Comparison of ENCODE assay signal across 32 cellular contexts in the genomic region with DNA sequence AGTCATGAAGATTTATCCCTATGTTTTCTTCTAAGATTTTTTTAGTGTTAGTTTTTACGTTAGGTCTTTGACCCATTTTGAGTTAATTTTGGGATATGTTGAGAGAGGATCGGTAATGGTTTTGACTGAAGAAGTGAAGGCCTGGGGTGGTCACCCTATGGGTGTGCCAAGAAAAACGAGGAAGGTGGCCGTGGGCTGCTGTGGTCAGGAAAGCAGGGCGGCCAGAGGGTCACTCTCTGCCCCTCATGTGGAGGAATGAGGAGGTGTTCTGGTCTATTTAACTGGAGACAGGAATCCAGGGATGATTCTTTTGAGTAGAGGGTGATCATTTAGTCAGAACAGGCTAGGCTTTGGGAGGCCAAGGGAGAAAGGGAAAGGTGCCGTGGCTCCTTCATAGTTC. TPM values are rescaled to one million over a fixed set of nuclear protein-coding genes. Genes with fewer than 3 reads are reported as not detected.
"Had no signal": no experiment of that assay in that cellular context is flagged by ENCODE, and none has a peak within 500 bp of the region (broad histone marks: within the 10 kb centered on the region; RNA-seq: fewer than 3 reads in every experiment).

No MANE protein-coding gene starts in this region.

- H3K36me3 ChIP-seq: adrenal gland, gastroesophageal sphincter, right lobe of liver, suprapubic skin, tibial artery had no signal

- DNase-seq: activated CD4-positive, alpha-beta memory T cell treated with anti-CD3 and anti-CD28 coated beads for 36 hours; activated CD4-positive, alpha-beta T cell treated with anti-CD3 and anti-CD28 coated beads, Interleukin-2, amount 10 ng/mL, durations not matched to agents 24 days and 14 days; activated CD4-positive, CD25-positive, alpha-beta regulatory T cell treated with anti-CD3 and anti-CD28 coated beads, Interleukin-2, amount 50 U/mL, for 72 hours; activated CD8-positive, alpha-beta memory T cell treated with anti-CD3 and anti-CD28 coated beads, Interleukin-2, amount 50 U/mL, for 4 hours; activated naive CD4-positive, alpha-beta T cell; activated T-cell treated with anti-CD3 and anti-CD28 coated beads, Interleukin-2, amount 50 U/mL, for 1 hour; body of pancreas; cerebellar nuclear complex; cortex of kidney; effector memory CD8-positive, alpha-beta T cell; left cardiac atrium; mammary epithelial cell; naive thymus-derived CD4-positive, alpha-beta T cell; stimulated activated CD4-positive, alpha-beta T cell treated with anti-CD3 and anti-CD28 coated beads, Interleukin-1b, Interleukin-23, amount 100 ng/mL, for 48 hours; stimulated activated naive B cell treated with anti-CD40 and anti-IgM and Interleukin-4, amounts not matched to agents 10 μg/mL and 1 μg/mL and 100 μg/mL, for 72 hours; T-helper 2 cell; tibial artery had no signal

- H2AFZ ChIP-seq: hepatocyte had no signal

- ATAC-seq: activated naive CD4-positive, alpha-beta T cell treated with anti-CD3 and anti-CD28 coated beads, Interleukin-2, amount 50 U/mL, for 72 hours; activated T-helper 17 cell treated with anti-CD3 and anti-CD28 coated beads, Interleukin-2, amount 50 U/mL, for 72 hours; body of pancreas; effector memory CD8-positive, alpha-beta T cell; gastroesophageal sphincter; left cardiac atrium; naive thymus-derived CD4-positive, alpha-beta T cell; right lobe of liver had no signal

- H3K4me1 ChIP-seq: adrenal gland, body of pancreas, gastroesophageal sphincter, right lobe of liver, suprapubic skin, tibial artery had no signal

- H3K27ac ChIP-seq: adrenal gland, body of pancreas, gastroesophageal sphincter, hepatocyte, right lobe of liver, skin epidermis, suprapubic skin, tibial artery had no signal

- H3K4me2 ChIP-seq: hepatocyte had no signal

- H3K4me3 ChIP-seq: adrenal gland, body of pancreas, gastroesophageal sphincter, hepatocyte, right lobe of liver, skin epidermis, suprapubic skin, tibial artery had no signal

- H3K9me3 ChIP-seq: adrenal gland, body of pancreas, gastroesophageal sphincter, right lobe of liver, suprapubic skin, tibial artery had no signal

- H3K79me2 ChIP-seq: hepatocyte had no signal

- H3K27me3 ChIP-seq: adrenal gland, body of pancreas, gastroesophageal sphincter, hepatocyte, right lobe of liver, suprapubic skin, tibial artery had no signal

RNA-seq across cellular contexts. Expression of a gene that starts 50.7 kb away (rescaled TPM):
- total RNA-seq: endothelial cell of umbilical vein, mammary epithelial cell had no signal
- polyA plus RNA-seq: fibroblast of lung; keratinocyte; mammary epithelial cell; naive thymus-derived CD4-positive, alpha-beta T cell had no signal

RNA-seq across cellular contexts. Expression of a gene that starts 59.8 kb away (rescaled TPM):
- total RNA-seq: activated CD4-positive, alpha-beta memory T cell treated with anti-CD3 and anti-CD28 coated beads for 36 hours; activated CD4-positive, alpha-beta T cell treated with anti-CD3 and anti-CD28 coated beads, Interleukin-2, amount 10 ng/mL, durations not matched to agents 24 days and 14 days; activated CD8-positive, alpha-beta memory T cell treated with anti-CD3 and anti-CD28 coated beads for 36 hours; activated naive CD4-positive, alpha-beta T cell treated with anti-CD3 and anti-CD28 coated beads, Interleukin-2, amount 50 U/mL, for 72 hours; activated T-helper 17 cell treated with anti-CD3 and anti-CD28 coated beads, Interleukin-2, amount 50 U/mL, for 72 hours; endothelial cell of umbilical vein; fibroblast of lung; fibroblast of villous mesenchyme; hepatocyte; mammary epithelial cell; mesothelial cell of epicardium; naive thymus-derived CD4-positive, alpha-beta T cell; osteoblast; right lobe of liver had no signal
- polyA plus RNA-seq: fibroblast of lung; keratinocyte; mammary epithelial cell; naive thymus-derived CD4-positive, alpha-beta T cell had no signal
